In genomic region chr3:58214484-58215316, GRCh38 we compare ENCODE assay signal across 8 cellular contexts. TPM values are rescaled to one million over a fixed set of nuclear protein-coding genes. Genes with fewer than 3 reads are reported as not detected.
DNase-seq lines count a peak whose midpoint lies in the region; ATAC-seq and TF ChIP-seq lines count a peak whose summit lies in the region.

No MANE protein-coding gene starts in this region.

- TF ChIP-seq POLR2A in GM18951 (IDR thresholded peaks at IDR 0.05; ENCODE audit: extremely low read depth, insufficient read depth, insufficient read length) (peak; percentile 24), Raji (IDR thresholded peaks at IDR 0.05; ENCODE audit: insufficient read depth, low read depth, low read length) (peak; percentile 27; the same call in 1 of the 2 replicates)

- in situ Hi-C loops in GM18951 (cut with MboI; ENCODE audit: low sequenced_read_pairs, unreplicated experiment): no loop called here

- intact Hi-C loops in CD14-positive monocyte (cut with micrococcal nuclease): no loop called here
- intact Hi-C loops in posterior vena cava (cut with DNase I): no loop called here
- intact Hi-C loops in Right ventricle myocardium inferior (cut with DNase I): no loop called here

- peak overlapping the region in 1 of 2 donors; percentile 3 for H3K4me3 Mint-ChIP-seq in CD14-positive monocyte

- peaks cover 3 to 4% (median 3%) of the 10 kb centered on the region in 3 donors for H3K27me3 Mint-ChIP-seq in CD14-positive monocyte (ENCODE audit: low read depth in 3 of 3)

- peaks cover 36% of the 10 kb centered on the region for H3K4me1 Mint-ChIP-seq in CD14-positive monocyte

- H3K27ac Mint-ChIP-seq in CD14-positive monocyte: peak overlapping the region; percentile 23 to 82 (median 72)

- no peaks in the 10 kb centered on the region for H3K36me3 Mint-ChIP-seq in CD14-positive monocyte

- TF ChIP-seq CTCF in CD14-positive monocyte (IDR thresholded peaks at IDR 0.05): peak; percentile 21

- peak; percentile 63 for ATAC-seq in HG03060 (IDR thresholded peaks at IDR 0.05; ENCODE audit: low read depth, unreplicated experiment)
- ATAC-seq in Right ventricle myocardium inferior: no peak

- DNase-seq in CD14-positive monocyte (ENCODE audit: low spot score) (peak; percentile 54), iris pigment epithelial cell (ENCODE audit: low read depth) (peak; percentile 35), posterior vena cava (ENCODE audit: low spot score) (no peak), AG08396 (ENCODE audit: low spot score) (no peak), Right ventricle myocardium inferior (ENCODE audit: missing footprints) (no peak)

- no peaks in the 10 kb centered on the region for H3K9me3 Mint-ChIP-seq in CD14-positive monocyte

RNA-seq across cellular contexts. Expression of gene DNASE1L3, which starts 3.9 kb away (rescaled TPM):
- not detected for polyA plus RNA-seq in CD14-positive monocyte
- total RNA-seq in posterior vena cava (1 to 10 TPM; 7.5 to 9.3 TPM), Right ventricle myocardium inferior (2.1 TPM)

RNA-seq across cellular contexts. Expression of gene ABHD6, which starts 22.9 kb away (rescaled TPM):
- polyA plus RNA-seq in CD14-positive monocyte: 10 to 100 TPM in 1 of 2 donors, 1 to 10 TPM in 1; 9.0 to 11.6 TPM
- total RNA-seq in posterior vena cava: 1 to 10 TPM; 6.6 to 7.6 TPM
- total RNA-seq in Right ventricle myocardium inferior: 10.5 TPM

Comparison
In these comparisons a context has a peak if more than half of its experiments do, and no peak if none do; other contexts are left out.
1. DNase-seq: peak in CD14-positive monocyte (single experiment) and iris pigment epithelial cell (single experiment); none in posterior vena cava (single experiment), AG08396 (single experiment) and Right ventricle myocardium inferior (single experiment).